ENCODE assay signal across 28 cellular contexts in the genomic region with DNA sequence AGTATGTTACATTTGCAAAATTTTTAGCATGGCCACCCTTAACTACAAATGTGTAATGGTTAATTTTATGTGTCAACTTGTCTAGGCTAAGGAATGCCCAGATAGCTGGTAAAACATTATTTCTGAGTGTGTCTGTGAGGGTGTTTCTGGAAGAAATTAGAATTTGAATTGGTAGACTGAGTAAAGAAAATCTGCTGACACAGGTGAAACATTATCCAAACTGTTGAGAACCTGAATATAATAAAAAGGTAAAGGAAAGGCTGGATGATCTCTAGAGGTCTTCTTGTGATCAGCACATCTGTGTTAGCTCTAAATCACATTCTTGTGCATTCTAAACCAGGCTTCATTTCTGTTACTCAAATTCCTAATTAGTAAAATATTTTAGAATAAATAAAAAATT.
"Had no signal": no experiment of that assay in that cellular context is flagged by ENCODE, and none has a peak within 500 bp of the region (broad histone marks: within the 10 kb centered on the region; RNA-seq: fewer than 3 reads in every experiment).

No MANE protein-coding gene starts in this region.

- H3K27me3 Mint-ChIP-seq: naive thymus-derived CD8-positive, alpha-beta T cell; stimulated activated naive B cell treated with anti-CD40 and anti-IgM and Interleukin-4, amounts not matched to agents 10 μg/mL and 1 μg/mL and 100 μg/mL, for 72 hours had no signal

- H3K79me2 ChIP-seq: parathyroid adenoma had no signal

- H3K4me3 ChIP-seq: left lung, lower lobe of right lung, right atrium auricular region, skin epidermis, stomach, testis, thyroid gland, transverse colon, upper lobe of left lung, vagina had no signal

- H3K9me3 Mint-ChIP-seq: immature natural killer cell; naive thymus-derived CD8-positive, alpha-beta T cell; nephron; neural crest cell; stimulated activated naive B cell treated with anti-CD40 and anti-IgM and Interleukin-4, amounts not matched to agents 10 μg/mL and 1 μg/mL and 100 μg/mL, for 72 hours had no signal

- H3K9ac ChIP-seq: parathyroid adenoma had no signal

- H3K4me1 Mint-ChIP-seq: neural crest cell; stimulated activated naive B cell treated with anti-CD40 and anti-IgM and Interleukin-4, amounts not matched to agents 10 μg/mL and 1 μg/mL and 100 μg/mL, for 72 hours had no signal

- ATAC-seq: left colon; left lung; lower lobe of right lung; naive thymus-derived CD8-positive, alpha-beta T cell; sciatic nerve; stimulated activated naive B cell treated with anti-CD40 and anti-IgM and Interleukin-4, amounts not matched to agents 10 μg/mL and 1 μg/mL and 100 μg/mL, for 72 hours; stimulated activated naive CD8-positive, alpha-beta T cell treated with anti-CD3 and anti-CD28 coated beads, Interleukin-15, Interleukin-2, amounts not matched to agents 100 U/mL and 50 U/mL, for 24 hours had no signal

- H3K9me3 ChIP-seq: left lung, lower lobe of right lung, right atrium auricular region, stomach, testis, thyroid gland, transverse colon, upper lobe of left lung, vagina had no signal

- H3K4me1 ChIP-seq: left lung, lower lobe of right lung, parathyroid adenoma, right atrium auricular region, stomach, testis, thyroid gland, transverse colon, upper lobe of left lung, vagina had no signal

- H3K27me3 ChIP-seq: left lung, right atrium auricular region, stomach, testis, thyroid gland, transverse colon, upper lobe of left lung, vagina had no signal

- H3K4me3 Mint-ChIP-seq: immature natural killer cell; naive thymus-derived CD8-positive, alpha-beta T cell; nephron; neural crest cell; stimulated activated naive B cell treated with anti-CD40 and anti-IgM and Interleukin-4, amounts not matched to agents 10 μg/mL and 1 μg/mL and 100 μg/mL, for 72 hours had no signal

- FAIRE-seq: kidney had no signal

- H2AFZ ChIP-seq: parathyroid adenoma had no signal

- H3K27ac Mint-ChIP-seq: immature natural killer cell; naive thymus-derived CD8-positive, alpha-beta T cell; nephron; stimulated activated naive B cell treated with anti-CD40 and anti-IgM and Interleukin-4, amounts not matched to agents 10 μg/mL and 1 μg/mL and 100 μg/mL, for 72 hours had no signal

- H3K36me3 ChIP-seq: left lung, lower lobe of right lung, right atrium auricular region, stomach, thyroid gland, transverse colon, upper lobe of left lung, vagina had no signal

- H3K27ac ChIP-seq: left lung, lower lobe of right lung, parathyroid adenoma, right atrium auricular region, skin epidermis, stomach, testis, thyroid gland, transverse colon, upper lobe of left lung, vagina had no signal

- DNase-seq: hypothalamus; immature natural killer cell; kidney; left colon; left lung; lower lobe of right lung; mammary epithelial cell; mesenchymal stem cell; naive thymus-derived CD8-positive, alpha-beta T cell; occipital lobe; stimulated activated CD4-positive, alpha-beta T cell treated with anti-CD3 and anti-CD28 coated beads, Interleukin-12 subunit alpha, Interleukin-12 subunit beta, amount 100 ng/mL, for 4 hours; stimulated activated CD4-positive, alpha-beta T cell treated with anti-CD3 and anti-CD28 coated beads, Interleukin-15, amount 100 ng/mL, for 24 hours; stimulated activated CD4-positive, alpha-beta T cell treated with anti-CD3 and anti-CD28 coated beads, Interleukin-2, amount 100 ng/mL, for 24 hours; stimulated activated CD4-positive, alpha-beta T cell treated with anti-CD3 and anti-CD28 coated beads, Interleukin-4, amount 100 ng/mL, for 1 hour; stimulated activated naive B cell treated with anti-CD40 and anti-IgM and Interleukin-4, amounts not matched to agents 10 μg/mL and 1 μg/mL and 100 μg/mL, for 72 hours; stimulated activated naive CD8-positive, alpha-beta T cell treated with anti-CD3 and anti-CD28 coated beads, Interleukin-15, Interleukin-2, amounts not matched to agents 100 U/mL and 50 U/mL, for 24 hours; stomach; testis; thyroid gland; transverse colon; upper lobe of left lung had no signal
